In genomic region chr1:186409091-186409490, GRCh38 we compare ENCODE assay signal across 1 cellular context.
TF ChIP-seq lines count a peak whose summit lies in the region.

No MANE protein-coding gene starts in this region.

TF ChIP-seq in GM12878, 131 proteins besides CTCF, POLR2A, EP300 and RAD21 (continued from another document):
- TF ChIP-seq, protein P1, sequence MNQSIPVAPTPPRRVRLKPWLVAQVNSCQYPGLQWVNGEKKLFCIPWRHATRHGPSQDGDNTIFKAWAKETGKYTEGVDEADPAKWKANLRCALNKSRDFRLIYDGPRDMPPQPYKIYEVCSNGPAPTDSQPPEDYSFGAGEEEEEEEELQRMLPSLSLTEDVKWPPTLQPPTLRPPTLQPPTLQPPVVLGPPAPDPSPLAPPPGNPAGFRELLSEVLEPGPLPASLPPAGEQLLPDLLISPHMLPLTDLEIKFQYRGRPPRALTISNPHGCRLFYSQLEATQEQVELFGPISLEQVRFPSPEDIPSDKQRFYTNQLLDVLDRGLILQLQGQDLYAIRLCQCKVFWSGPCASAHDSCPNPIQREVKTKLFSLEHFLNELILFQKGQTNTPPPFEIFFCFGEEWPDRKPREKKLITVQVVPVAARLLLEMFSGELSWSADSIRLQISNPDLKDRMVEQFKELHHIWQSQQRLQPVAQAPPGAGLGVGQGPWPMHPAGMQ (IDR thresholded peaks at IDR 0.05; ENCODE audit: borderline replicate concordance), result no peak
- TF ChIP-seq ZNF384 (IDR thresholded peaks at IDR 0.05; ENCODE audit: borderline replicate concordance, low read depth, low read length) (peak; percentile 68; the same call in 1 of the 2 replicates), BRCA1 (IDR thresholded peaks at IDR 0.05; ENCODE audit: low read depth, low read length) (no peak)
